In genomic region chr12:104668274-104668718, GRCh38 we compare ENCODE assay signal across 11 cellular contexts.
DNase-seq lines count a peak whose midpoint lies in the region; ATAC-seq and TF ChIP-seq lines count a peak whose summit lies in the region.
"Had no signal": no experiment of that assay in that cellular context is flagged by ENCODE, and none has a peak within 500 bp of the region (broad histone marks: within the 10 kb centered on the region; RNA-seq: fewer than 3 reads in every experiment).

No MANE protein-coding gene starts in this region.

- H3K27ac Mint-ChIP-seq in activated naive CD4-positive, alpha-beta T cell treated with anti-CD3 and anti-CD28 coated beads, Interleukin-2, amount 50 U/mL, for 24 hours, result peak overlapping the region; percentile 32
- H3K27ac Mint-ChIP-seq in activated naive CD4-positive, alpha-beta T cell treated with anti-CD3 and anti-CD28 coated beads for 36 hours, result no peak overlapping the region
- H3K27ac Mint-ChIP-seq in type B pancreatic cell, result peak overlapping the region; percentile 80

- no peaks in the 10 kb centered on the region for H3K9me3 Mint-ChIP-seq in activated naive CD4-positive, alpha-beta T cell treated with anti-CD3 and anti-CD28 coated beads, Interleukin-2, amount 50 U/mL, for 24 hours
- H3K9me3 Mint-ChIP-seq in activated naive CD4-positive, alpha-beta T cell treated with anti-CD3 and anti-CD28 coated beads for 36 hours, result no peaks in the 10 kb centered on the region
- H3K9me3 Mint-ChIP-seq in type B pancreatic cell, result no peaks in the 10 kb centered on the region

- no peaks in the 10 kb centered on the region for H3K27me3 Mint-ChIP-seq in activated naive CD4-positive, alpha-beta T cell treated with anti-CD3 and anti-CD28 coated beads, Interleukin-2, amount 50 U/mL, for 24 hours
- no peaks in the 10 kb centered on the region for H3K27me3 Mint-ChIP-seq in activated naive CD4-positive, alpha-beta T cell treated with anti-CD3 and anti-CD28 coated beads for 36 hours (ENCODE audit: low read depth)
- no peaks in the 10 kb centered on the region for H3K27me3 Mint-ChIP-seq in type B pancreatic cell

- no peak for TF ChIP-seq POLR2A in right lobe of liver (IDR thresholded peaks at IDR 0.05)

- CTCF ChIA-PET in activated naive CD4-positive, alpha-beta T cell treated with anti-CD3 and anti-CD28 coated beads for 36 hours (lab: Charles Lee), result interaction anchor here (0.7 to 3.3 kb wide), 2 partner anchors 14 to 210 kb away, joined by 3 to 9 read pairs; no protein-coding TSS in a partner anchor

- H3K36me3 Mint-ChIP-seq in activated naive CD4-positive, alpha-beta T cell treated with anti-CD3 and anti-CD28 coated beads, Interleukin-2, amount 50 U/mL, for 24 hours, result peaks cover 2% of the 10 kb centered on the region
- peaks cover 2% of the 10 kb centered on the region for H3K36me3 Mint-ChIP-seq in activated naive CD4-positive, alpha-beta T cell treated with anti-CD3 and anti-CD28 coated beads for 36 hours (ENCODE audit: low read depth)
- no peaks in the 10 kb centered on the region for H3K36me3 Mint-ChIP-seq in type B pancreatic cell

- H2AFZ ChIP-seq in mesenchymal stem cell (ENCODE audit: low read depth, low read length), result no peak overlapping the region

- H3K36me3 ChIP-seq in mesenchymal stem cell (ENCODE audit: control insufficient read depth in 1 of 2, insufficient read depth in 2 of 2, low read depth in 1 of 2, low read length in 2 of 2) (no peaks in the 10 kb centered on the region), right lobe of liver (no peaks in the 10 kb centered on the region)
- H3K36me3 ChIP-seq: thoracic aorta had no signal

- no peak overlapping the region for H2AK5ac ChIP-seq in mesenchymal stem cell (ENCODE audit: low read length, severe bottlenecking)

- no peak for TF ChIP-seq CTCF in type B pancreatic cell (conservative IDR thresholded peaks at IDR 0.05)
- no peak for TF ChIP-seq CTCF in right lobe of liver (IDR thresholded peaks at IDR 0.05)

- no peaks in the 10 kb centered on the region for H3K9me3 ChIP-seq in mesenchymal stem cell (ENCODE audit: control insufficient read depth, low read length)
- no peaks in the 10 kb centered on the region for H3K9me3 ChIP-seq in right lobe of liver
- H3K9me3 ChIP-seq: thoracic aorta had no signal

- WGBS in mesenchymal stem cell, result 5% methylated on average over 11 of the region's 11 CpGs
- 37% methylated on average over 5 of the region's 11 CpGs for WGBS in right lobe of liver (ENCODE audit: insufficient coverage, low coverage, low lambda C conversion rate, missing lambda C conversion rate)

- H3K9ac ChIP-seq in mesenchymal stem cell (ENCODE audit: low read length), result peak overlapping the region; percentile 35

- H3K27ac ChIP-seq in cingulate gyrus (ENCODE audit: low read depth, low read length) (peak overlapping the region; percentile 97), mesenchymal stem cell (ENCODE audit: low read length, poor library complexity, severe bottlenecking) (no peak overlapping the region), right lobe of liver (no peak overlapping the region)
- H3K27ac ChIP-seq: C4-2B had no signal

- H3K14ac ChIP-seq in mesenchymal stem cell (ENCODE audit: low read length in 2 of 2), result no peak overlapping the region

- no peak overlapping the region for H2BK5ac ChIP-seq in mesenchymal stem cell (ENCODE audit: low read depth, low read length, poor library complexity, severe bottlenecking)

- ATAC-seq in right lobe of liver, result no peak

- H3K4me2 ChIP-seq in mesenchymal stem cell (ENCODE audit: low read length, poor library complexity, severe bottlenecking), result no peak overlapping the region

- no peaks in the 10 kb centered on the region for H3K79me1 ChIP-seq in mesenchymal stem cell (replicated peaks; ENCODE audit: low read length, poor library complexity, severe bottlenecking)

- H2BK12ac ChIP-seq in mesenchymal stem cell (ENCODE audit: low read length in 2 of 2), result no peak overlapping the region

- no peak overlapping the region for H3K4ac ChIP-seq in mesenchymal stem cell (ENCODE audit: low read depth in 1 of 2, low read length in 2 of 2)

- H3K18ac ChIP-seq in mesenchymal stem cell (ENCODE audit: low read depth in 1 of 2, low read length in 2 of 2), result peak overlapping the region in 1 of 2 experiments; percentile 72

- H3K27me3 ChIP-seq in mesenchymal stem cell (ENCODE audit: control insufficient read depth in 1 of 2, insufficient read depth in 1 of 2, low read length in 2 of 2), result no peaks in the 10 kb centered on the region
- no peaks in the 10 kb centered on the region for H3K27me3 ChIP-seq in right lobe of liver

- DNase-seq in activated naive CD4-positive, alpha-beta T cell treated with anti-CD3 and anti-CD28 coated beads for 36 hours, result no peak
- DNase-seq in mesenchymal stem cell (peak; percentile 100), type B pancreatic cell (ENCODE audit: extremely low spot score, unreplicated experiment) (no peak), GDM1 (lab: John Stamatoyannopoulos, UW) (no peak), right lobe of liver (no peak), OCI-M1 (lab: John Stamatoyannopoulos, UW) (no peak)
- DNase-seq: RPMI8226 had no signal

- no peak overlapping the region for H3K23ac ChIP-seq in mesenchymal stem cell (ENCODE audit: low read length in 2 of 2)

- H2BK120ac ChIP-seq in mesenchymal stem cell (ENCODE audit: low read depth, low read length), result no peak overlapping the region

- no peak overlapping the region for H4K8ac ChIP-seq in mesenchymal stem cell (ENCODE audit: low read length)

- H4K91ac ChIP-seq in mesenchymal stem cell (ENCODE audit: low read length), result no peak overlapping the region

- H2BK15ac ChIP-seq in mesenchymal stem cell (ENCODE audit: low read depth, poor library complexity, severe bottlenecking), result no peak overlapping the region

- H3K4me1 Mint-ChIP-seq in activated naive CD4-positive, alpha-beta T cell treated with anti-CD3 and anti-CD28 coated beads, Interleukin-2, amount 50 U/mL, for 24 hours, result peaks cover 60% of the 10 kb centered on the region
- peaks cover 52% of the 10 kb centered on the region for H3K4me1 Mint-ChIP-seq in activated naive CD4-positive, alpha-beta T cell treated with anti-CD3 and anti-CD28 coated beads for 36 hours (ENCODE audit: low read depth)
- H3K4me1 Mint-ChIP-seq in type B pancreatic cell (ENCODE audit: unreplicated experiment), result peaks cover 49% of the 10 kb centered on the region

- no peak overlapping the region for H3K4me3 Mint-ChIP-seq in activated naive CD4-positive, alpha-beta T cell treated with anti-CD3 and anti-CD28 coated beads, Interleukin-2, amount 50 U/mL, for 24 hours
- H3K4me3 Mint-ChIP-seq in activated naive CD4-positive, alpha-beta T cell treated with anti-CD3 and anti-CD28 coated beads for 36 hours, result no peak overlapping the region
- H3K4me3 Mint-ChIP-seq in type B pancreatic cell, result peak overlapping the region; percentile 71

- intact Hi-C loops in activated naive CD4-positive, alpha-beta T cell treated with anti-CD3 and anti-CD28 coated beads for 36 hours (cut with micrococcal nuclease), result no loop called here
- intact Hi-C loops in right lobe of liver (cut with DNase I), result no loop called here

- H3K4me1 ChIP-seq in mesenchymal stem cell (ENCODE audit: control insufficient read depth, insufficient read depth, low read depth, low read length), result peaks cover 27% of the 10 kb centered on the region
- H3K4me1 ChIP-seq in right lobe of liver, result peaks cover 0 to 45% (median 10%) of the 10 kb centered on the region in 4 donors

- no peak overlapping the region for H3K4me3 ChIP-seq in mesenchymal stem cell (ENCODE audit: insufficient read depth in 1 of 2, low read depth in 1 of 2, low read length in 2 of 2)
- no peak overlapping the region for H3K4me3 ChIP-seq in right lobe of liver
